In genomic region chr11:62727833-62728721, GRCh38 we compare ENCODE assay signal across 8 cellular contexts. TPM values are rescaled to one million over a fixed set of nuclear protein-coding genes. Genes with fewer than 3 reads are reported as not detected.
DNase-seq lines count a peak whose midpoint lies in the region; ATAC-seq and TF ChIP-seq lines count a peak whose summit lies in the region.

Gene TTC9C, plus strand, starts transcription at chr11:62728486. Its CDS starts 363 bp downstream, at chr11:62728849.

- peak within 1 kb of the TSS; percentile 97 for H3K14ac ChIP-seq in trophoblast cell (ENCODE audit: low read length)

- WGBS in trophoblast cell (ENCODE audit: extremely low coverage, insufficient coverage, insufficient read length) = no CpG with 5 or more reads among the region's 40 CpGs
- WGBS in transverse colon (ENCODE audit: low coverage in 1 of 2), 2 donors = 0% methylated on average over 10 to 40 of the region's 40 CpGs

- H2BK5ac ChIP-seq in trophoblast cell (ENCODE audit: low read depth, low read length, poor library complexity) = peak within 1 kb of the TSS; percentile 92

- H3K9ac ChIP-seq in adipocyte (ENCODE audit: low read length) = peak within 1 kb of the TSS; percentile 99
- peak within 1 kb of the TSS; percentile 87 for H3K9ac ChIP-seq in trophoblast cell (ENCODE audit: low read length)

- intact Hi-C loops in cardiac septum (cut with DNase I) = loop anchor here (1.0 to 5.0 kb wide), 5 partner anchors 19 to 129 kb away; partner anchors contain the start of genes TAF6L and WDR74
- intact Hi-C loops in transverse colon (cut with DNase I; ENCODE audit: low total_unique reads) = no loop called here

- peak within 1 kb of the TSS; percentile 99 for H4K8ac ChIP-seq in trophoblast cell (ENCODE audit: low read depth, low read length)

- DNase-seq in NCI-H1436 (lab: John Stamatoyannopoulos, UW) (peak; percentile 97), T follicular helper cell (ENCODE audit: low read depth) (peak; percentile 83), adipocyte (ENCODE audit: low read depth) (peak; percentile 99), cardiac septum (ENCODE audit: low spot score) (peak; percentile 93), trophoblast cell (peak; percentile 95 to 99), transverse colon (peak; percentile 93)

- TF ChIP-seq POLR2A in transverse colon (IDR thresholded peaks at IDR 0.05) = peak; percentile 86

- TF ChIP-seq CTCF in GM12875 (IDR thresholded peaks at IDR 0.05; ENCODE audit: borderline replicate concordance, insufficient read depth, low read depth, low read length) = no peak
- TF ChIP-seq CTCF in transverse colon (IDR thresholded peaks at IDR 0.05) = peak in 1 of 5 experiments; percentile 17

- peak within 1 kb of the TSS; percentile 98 for H3K4me3 ChIP-seq in GM12875 (ENCODE audit: low read depth, low read length)
- H3K4me3 ChIP-seq in adipocyte (ENCODE audit: low read length) = peak within 1 kb of the TSS; percentile 95
- peak within 1 kb of the TSS; percentile 85 for H3K4me3 ChIP-seq in trophoblast cell (ENCODE audit: low read depth, low read length)
- H3K4me3 ChIP-seq in transverse colon = peak within 1 kb of the TSS; percentile 73 to 96 (median 90)

- H3K4me1 ChIP-seq in adipocyte (ENCODE audit: control insufficient read depth, insufficient read depth, low read length) (peaks cover 26% of the 10 kb centered on the region), trophoblast cell (ENCODE audit: control insufficient read depth in 1 of 2, insufficient read depth in 2 of 2, low read length in 2 of 2) (peaks cover 2 to 4% of the 10 kb centered on the region in 2 experiments), transverse colon (peaks cover 27 to 66% (median 39%) of the 10 kb centered on the region in 4 donors)

- TF ChIP-seq EP300 in transverse colon (IDR thresholded peaks at IDR 0.05; ENCODE audit: low read depth) = no peak

- peak within 1 kb of the TSS; percentile 98 for H4K91ac ChIP-seq in trophoblast cell (ENCODE audit: low read depth, low read length)

- no peak within 1 kb of the TSS for H3K23ac ChIP-seq in trophoblast cell (ENCODE audit: low read length)

- H3K4ac ChIP-seq in trophoblast cell (ENCODE audit: low read depth, low read length) = peak within 1 kb of the TSS; percentile 80

- H3K79me1 ChIP-seq in trophoblast cell (ENCODE audit: low read length) = peaks cover 22% of the 10 kb centered on the region

- peak within 1 kb of the TSS; percentile 16 for H2BK12ac ChIP-seq in trophoblast cell (ENCODE audit: low read length)

- H3K79me2 ChIP-seq in trophoblast cell (ENCODE audit: control insufficient read depth, insufficient read depth, low read length, poor library complexity) = peaks cover 30% of the 10 kb centered on the region

- H3K4me2 ChIP-seq in trophoblast cell (ENCODE audit: low read length) = peak within 1 kb of the TSS; percentile 61

- H3K18ac ChIP-seq in trophoblast cell (ENCODE audit: low read length) = peak within 1 kb of the TSS; percentile 94

- H3K27me3 ChIP-seq in adipocyte (replicated peaks; ENCODE audit: control insufficient read depth, insufficient read depth, low read length) (no peaks in the 10 kb centered on the region), trophoblast cell (ENCODE audit: insufficient read depth, low read length) (no peaks in the 10 kb centered on the region), transverse colon (no peaks in the 10 kb centered on the region)

- peaks cover 13% of the 10 kb centered on the region for H3K36me3 ChIP-seq in adipocyte (ENCODE audit: control insufficient read depth, insufficient read depth, low read length, severe bottlenecking)
- H3K36me3 ChIP-seq in trophoblast cell (ENCODE audit: control insufficient read depth in 1 of 2, insufficient read depth in 2 of 2, low read length in 2 of 2) = peaks cover 11 to 13% of the 10 kb centered on the region in 2 experiments
- peaks cover 0 to 13% (median 4%) of the 10 kb centered on the region in 4 donors for H3K36me3 ChIP-seq in transverse colon

- peak within 1 kb of the TSS; percentile 91 for H2BK120ac ChIP-seq in trophoblast cell (ENCODE audit: insufficient read depth, low read length, poor library complexity)

- H4K12ac ChIP-seq in trophoblast cell (ENCODE audit: low read depth, low read length) = peak within 1 kb of the TSS; percentile 92

- peak within 1 kb of the TSS; percentile 87 for H2AFZ ChIP-seq in trophoblast cell (ENCODE audit: insufficient read depth, low read length, poor library complexity)

- in situ Hi-C loops in transverse colon (cut with MboI; ENCODE audit: low pct_ligation_motif_present in 1 of 4, low pct_unique_long_range_greater_than_20kb in 1 of 4, low sequenced_read_pairs in 3 of 4) = no loop called here

- peak within 1 kb of the TSS; percentile 99 for H3K27ac ChIP-seq in trophoblast cell (ENCODE audit: low read depth, low read length)
- peak within 1 kb of the TSS; percentile 97 to 99 (median 98) for H3K27ac ChIP-seq in transverse colon

- no peaks in the 10 kb centered on the region for H3K9me3 ChIP-seq in adipocyte (ENCODE audit: control insufficient read depth, low read length)
- no peaks in the 10 kb centered on the region for H3K9me3 ChIP-seq in trophoblast cell (ENCODE audit: insufficient read depth, low read depth, low read length)
- no peaks in the 10 kb centered on the region for H3K9me3 ChIP-seq in transverse colon

- H2AK5ac ChIP-seq in trophoblast cell (ENCODE audit: low read length) = peak within 1 kb of the TSS; percentile 69

- ATAC-seq in HG02798 (IDR thresholded peaks at IDR 0.05; ENCODE audit: poor library complexity, unreplicated experiment) = peak; percentile 65

RNA-seq across cellular contexts. Expression of gene TTC9C, which starts in this region (rescaled TPM):
- 13.6 TPM for total RNA-seq in cardiac septum
- 62.8 and 63.8 TPM in 2 replicates for polyA plus RNA-seq in trophoblast cell (2013)
- 10 to 100 TPM in 3 of 4 donors, 1 to 10 TPM in 1; 6.7 to 27.0 (median 17.0) TPM for total RNA-seq in transverse colon

Comparison
In these comparisons a context has a peak if more than half of its experiments do, and no peak if none do; other contexts are left out.
1. Peak in every context shown above with its lines: DNase-seq, ATAC-seq, H3K4me3 ChIP-seq and H3K27ac ChIP-seq.